10 cellular contexts compared by ENCODE assay signal in genomic region chr5:177366528-177367322, GRCh38. TPM values are rescaled to one million over a fixed set of nuclear protein-coding genes. Genes with fewer than 3 reads are reported as not detected.
DNase-seq lines count a peak whose midpoint lies in the region; ATAC-seq lines count a peak whose summit lies in the region.
"Had no signal": no experiment of that assay in that cellular context is flagged by ENCODE, and none has a peak within 500 bp of the region (broad histone marks: within the 10 kb centered on the region; RNA-seq: fewer than 3 reads in every experiment).

No MANE protein-coding gene starts in this region.

- ATAC-seq in GM21526 (IDR thresholded peaks at IDR 0.05; ENCODE audit: low FRiP score, unreplicated experiment): no peak

- H3K27ac ChIP-seq in cingulate gyrus (ENCODE audit: low read depth, low read length) (peak overlapping the region; percentile 65), temporal lobe (ENCODE audit: low read depth, low read length) (peak overlapping the region; percentile 20)
- H3K27ac ChIP-seq: BLaER1 had no signal

- DNase-seq in NCI-H524 (lab: John Stamatoyannopoulos, UW): peak; percentile 39
- DNase-seq in NCI-H524 treated with DMSO at 0.1 percent for 48 hours (lab: John Stamatoyannopoulos, UW): no peak
- peak; percentile 97 for DNase-seq in left kidney (ENCODE audit: low read depth, low spot score)
- DNase-seq in stimulated activated CD4-positive, alpha-beta T cell treated with anti-CD3 and anti-CD28 coated beads, Interleukin-12 subunit alpha, Interleukin-12 subunit beta, amount 100 ng/mL, for 4 hours: no peak
- DNase-seq in hippocampal formation (lab: John Stamatoyannopoulos, UW): no peak

RNA-seq across cellular contexts. Expression of gene RGS14, which starts 9.0 kb away (rescaled TPM):
- 3.4 TPM for total RNA-seq in temporal lobe

RNA-seq across cellular contexts. Expression of gene LMAN2, which starts 15.3 kb away (rescaled TPM):
- total RNA-seq in temporal lobe: 85.3 TPM

RNA-seq across cellular contexts. Expression of gene SLC34A1, which starts 17.5 kb away (rescaled TPM):
- total RNA-seq in temporal lobe: not detected

RNA-seq across cellular contexts. Expression of gene PFN3, which starts 33.7 kb away (rescaled TPM):
- total RNA-seq in temporal lobe: 0.74 TPM
- total RNA-seq: T-helper 2 cell treated with Interferon-gamma antibody and Interleukin-4, amounts not matched to agents 100 ng/mL and 5 ng/mL, for 36 hours had no signal

RNA-seq across cellular contexts. Expression of gene F12, which starts 42.6 kb away (rescaled TPM):
- total RNA-seq in temporal lobe: 2.7 TPM

Comparison
In these comparisons a context has a peak if more than half of its experiments do, and no peak if none do; other contexts are left out.
1. DNase-seq: peak in NCI-H524 (2 of 2) and left kidney (single experiment); none in NCI-H524 treated with DMSO at 0.1 percent for 48 hours (single experiment), stimulated activated CD4-positive, alpha-beta T cell treated with anti-CD3 and anti-CD28 coated beads, Interleukin-12 subunit alpha, Interleukin-12 subunit beta, amount 100 ng/mL, for 4 hours (single experiment) and hippocampal formation (0 of 2).